Comparison of ENCODE assay signal across 1 cellular context in genomic region chr7:118492466-118492865, GRCh38.
TF ChIP-seq lines count a peak whose summit lies in the region.

No MANE protein-coding gene starts in this region.

TF ChIP-seq in H1, 55 proteins besides CTCF, POLR2A, EP300 and RAD21 (continued from another document):
- TF ChIP-seq CHD7 (IDR thresholded peaks at IDR 0.05; ENCODE audit: insufficient replicate concordance, low read length), result no peak
- no peak for TF ChIP-seq SUZ12 (IDR thresholded peaks at IDR 0.05; ENCODE audit: low read length)
